In the genomic region with DNA sequence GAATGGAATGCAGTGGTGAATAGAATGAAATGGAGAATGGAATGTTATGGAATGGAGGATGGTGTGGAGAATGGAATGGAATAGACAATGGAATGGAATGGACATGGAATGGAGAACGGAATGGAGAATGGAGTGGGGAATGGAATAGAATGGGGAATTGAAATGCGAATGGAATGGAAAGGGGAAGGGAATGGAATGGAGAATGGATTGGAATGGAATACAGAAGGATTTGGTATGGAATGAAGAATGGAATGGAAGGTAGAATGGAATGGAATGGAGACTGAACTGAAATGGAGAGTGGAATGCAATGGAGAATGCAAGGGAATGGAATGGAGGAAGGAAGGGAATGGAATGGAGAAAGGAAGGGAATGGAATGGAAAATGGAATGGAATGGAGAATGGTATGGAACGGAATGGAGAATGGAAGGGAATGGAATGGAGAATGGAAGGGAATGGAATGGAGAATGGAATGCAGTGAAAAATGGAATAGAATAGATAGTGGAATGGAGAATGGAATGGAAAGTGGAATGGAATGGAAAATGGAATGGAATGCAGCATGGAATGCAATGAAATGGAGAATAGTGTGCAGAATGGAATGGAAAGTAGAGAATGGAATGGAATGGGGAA, we compare ENCODE assay signal across 24 cellular contexts.
A peak's percentile ranks its signal among the peaks of the same experiment; 100 is the strongest.
DNase-seq lines count a peak whose midpoint lies in the region; ATAC-seq and TF ChIP-seq lines count a peak whose summit lies in the region.
"Had no signal": no experiment of that assay in that cellular context is flagged by ENCODE, and none has a peak within 500 bp of the region (broad histone marks: within the 10 kb centered on the region; RNA-seq: fewer than 3 reads in every experiment).

No MANE protein-coding gene starts in this region.

- H3K36me3 ChIP-seq in GM23338 (ENCODE audit: insufficient read depth) (peaks cover 20% of the 10 kb centered on the region; the same call in 1 of the 2 replicates), HEK293 (ENCODE audit: control insufficient read depth in 2 of 2, insufficient read depth in 1 of 2, low read length in 2 of 2) (peaks cover 47 to 66% of the 10 kb centered on the region in 2 experiments), Karpas-422 (ENCODE audit: insufficient read depth, low read length) (peaks cover 30% of the 10 kb centered on the region; the same call in 1 of the 2 replicates), mesodermal cell (ENCODE audit: control insufficient read depth, insufficient read depth, low read length) (peaks cover 55% of the 10 kb centered on the region), gastrocnemius medialis (peaks cover 0 to 5% of the 10 kb centered on the region in 2 donors)

- H3K27ac ChIP-seq in GM23338 (ENCODE audit: low read depth) (peak overlapping the region; percentile 78), HEK293 (ENCODE audit: extremely low read depth, low read depth, low read length) (no peak overlapping the region), Karpas-422 (ENCODE audit: low read length) (no peak overlapping the region), mesodermal cell (ENCODE audit: low read depth, low read length, severe bottlenecking) (peak overlapping the region; percentile 20), gastrocnemius medialis (no peak overlapping the region)
- H3K27ac ChIP-seq: A549; BLaER1 treated with 17β-estradiol and CSF1 and Interleukin-3, amounts not matched to agents 10 nM and 100 nM had no signal

- no peaks in the 10 kb centered on the region for H3K9me3 Mint-ChIP-seq in GM23338
- H3K9me3 Mint-ChIP-seq: CD14-positive monocyte; CD4-positive, alpha-beta T cell; CD8-positive, alpha-beta memory T cell; HFFc6 had no signal

- H3K4me3 Mint-ChIP-seq in GM23338, result no peak overlapping the region
- H3K4me3 Mint-ChIP-seq: CD14-positive monocyte; CD4-positive, alpha-beta T cell; CD8-positive, alpha-beta memory T cell; HFFc6 had no signal

- no peaks in the 10 kb centered on the region for H3K27me3 Mint-ChIP-seq in GM23338 (ENCODE audit: insufficient read depth, low read depth, poor library complexity)
- H3K27me3 Mint-ChIP-seq: CD4-positive, alpha-beta T cell; CD8-positive, alpha-beta memory T cell had no signal

- intact Hi-C loops in gastrocnemius medialis (cut with DNase I; ENCODE audit: low total_unique reads), result no loop called here

- ATAC-seq in GM23338 (no peak), gastrocnemius medialis (no peak), HG02678 (IDR thresholded peaks at IDR 0.05; ENCODE audit: unreplicated experiment) (no peak)
- ATAC-seq: A549, HCT116 had no signal

- in situ Hi-C loops in gastrocnemius medialis (cut with MboI; ENCODE audit: low sequenced_read_pairs in 4 of 4), result no loop called here

- 89 to 94% methylated on average over 3 of the region's 3 CpGs for WGBS in mesodermal cell (ENCODE audit: insufficient coverage in 2 of 2), 2 experiments

- DNase-seq in GM23338 (ENCODE audit: low spot score) (no peak), Karpas-422 (peak; percentile 34), DMS153 treated with DMSO at 0.1 percent for 48 hours (lab: John Stamatoyannopoulos, UW; ENCODE audit: unreplicated experiment) (no peak), gastrocnemius medialis (no peak)
- DNase-seq: 8988T; ACHN; AML-193; BE2C; CD4-positive, alpha-beta T cell; CD8-positive, alpha-beta memory T cell; DMS 273 treated with DMSO at 0.1 percent for 48 hours; DMS53; DMS79 treated with DMSO at 0.1 percent for 48 hours; GF-D8; GOT3; H7; HFFc6 had no signal

- TF ChIP-seq CTCF in GM23338 (conservative IDR thresholded peaks at IDR 0.05; ENCODE audit: low read depth in 2 of 2) (no peak), HEK293 (tag by site-specific recombination; IDR thresholded peaks at IDR 0.05) (no peak), gastrocnemius medialis (IDR thresholded peaks at IDR 0.05 in 4 of 5, conservative IDR thresholded peaks at IDR 0.05 in 1 of 5) (no peak)

- peaks cover 1% of the 10 kb centered on the region; the same call in 2 of the 3 replicates for H3K36me3 Mint-ChIP-seq in GM23338 (ENCODE audit: low read depth)

- no peaks in the 10 kb centered on the region for H3F3A ChIP-seq in GM23338 (replicated peaks; ENCODE audit: low read depth)

- H3K27me3 ChIP-seq in GM23338 (ENCODE audit: insufficient read depth), result no peaks in the 10 kb centered on the region
- no peaks in the 10 kb centered on the region for H3K27me3 ChIP-seq in Karpas-422 (ENCODE audit: low read length)
- no peaks in the 10 kb centered on the region for H3K27me3 ChIP-seq in gastrocnemius medialis
- H3K27me3 ChIP-seq: BE2C; BLaER1 treated with 17β-estradiol and CSF1 and Interleukin-3, amounts not matched to agents 10 nM and 100 nM had no signal

- no peak overlapping the region for H3K4me2 ChIP-seq in GM23338
- H3K4me2 ChIP-seq in Karpas-422 (ENCODE audit: low read depth, low read length, poor library complexity, severe bottlenecking), result no peak overlapping the region
- H3K4me2 ChIP-seq: A549; BLaER1 treated with 17β-estradiol and CSF1 and Interleukin-3, amounts not matched to agents 10 nM and 100 nM had no signal

- TF ChIP-seq POLR2A in gastrocnemius medialis (IDR thresholded peaks at IDR 0.05), result no peak

- no peaks in the 10 kb centered on the region for H3K4me1 Mint-ChIP-seq in GM23338
- H3K4me1 Mint-ChIP-seq: CD14-positive monocyte; CD8-positive, alpha-beta memory T cell had no signal

- POLR2A ChIA-PET in HEK293 (lab: Yijun Ruan, JAX), result no interaction called here

- H2AFZ ChIP-seq in GM23338 (no peak overlapping the region), Karpas-422 (ENCODE audit: low read length) (no peak overlapping the region)

- no peaks in the 10 kb centered on the region for H3K9me2 ChIP-seq in GM23338 (ENCODE audit: insufficient read depth)
- H3K9me2 ChIP-seq in Karpas-422 (replicated peaks; ENCODE audit: insufficient read depth, low read length), result peaks cover 14% of the 10 kb centered on the region

- no peaks in the 10 kb centered on the region for H3K79me2 ChIP-seq in GM23338 (replicated peaks; ENCODE audit: insufficient read depth)
- H3K79me2 ChIP-seq in Karpas-422 (ENCODE audit: low read length), result no peaks in the 10 kb centered on the region

- H4K20me1 ChIP-seq in GM23338 (replicated peaks; ENCODE audit: insufficient read depth) (no peaks in the 10 kb centered on the region), Karpas-422 (ENCODE audit: insufficient read depth, low read depth, low read length) (no peaks in the 10 kb centered on the region)
- H4K20me1 ChIP-seq: BLaER1 treated with 17β-estradiol and CSF1 and Interleukin-3, amounts not matched to agents 10 nM and 100 nM had no signal

- H3K9me3 ChIP-seq in HEK293 (ENCODE audit: control insufficient read depth, insufficient read depth, low read depth, low read length), result no peaks in the 10 kb centered on the region
- peaks cover 41% of the 10 kb centered on the region for H3K9me3 ChIP-seq in Karpas-422 (ENCODE audit: low read length)
- H3K9me3 ChIP-seq in mesodermal cell (ENCODE audit: control insufficient read depth, low read length), result peaks cover 72% of the 10 kb centered on the region
- no peaks in the 10 kb centered on the region for H3K9me3 ChIP-seq in gastrocnemius medialis
- H3K9me3 ChIP-seq: BE2C had no signal

- H3K27ac Mint-ChIP-seq in GM23338, result no peak overlapping the region
- H3K27ac Mint-ChIP-seq: CD14-positive monocyte; CD4-positive, alpha-beta T cell; CD8-positive, alpha-beta memory T cell; HFFc6 had no signal

- H3K4me3 ChIP-seq in GM23338, result no peak overlapping the region
- H3K4me3 ChIP-seq in HEK293 (ENCODE audit: low read depth, low read length), result no peak overlapping the region
- H3K4me3 ChIP-seq in Karpas-422 (ENCODE audit: low read length), result no peak overlapping the region
- H3K4me3 ChIP-seq in mesodermal cell (ENCODE audit: extremely low read depth, insufficient read depth, low read length, poor library complexity, severe bottlenecking), result no peak overlapping the region
- H3K4me3 ChIP-seq in gastrocnemius medialis, result no peak overlapping the region
- H3K4me3 ChIP-seq: A549; BLaER1 treated with 17β-estradiol and CSF1 and Interleukin-3, amounts not matched to agents 10 nM and 100 nM had no signal

- CTCF ChIA-PET in HEK293 (lab: Yijun Ruan, JAX), result no interaction called here

- no peak overlapping the region for H3K9ac ChIP-seq in Karpas-422 (ENCODE audit: low read length)
- H3K9ac ChIP-seq: BLaER1 treated with 17β-estradiol and CSF1 and Interleukin-3, amounts not matched to agents 10 nM and 100 nM had no signal

- no peaks in the 10 kb centered on the region for H3K4me1 ChIP-seq in GM23338 (ENCODE audit: insufficient read depth)
- H3K4me1 ChIP-seq in HEK293 (ENCODE audit: control insufficient read depth, insufficient read depth, low read length), result no peaks in the 10 kb centered on the region
- no peaks in the 10 kb centered on the region for H3K4me1 ChIP-seq in Karpas-422 (ENCODE audit: low read length)
- no peaks in the 10 kb centered on the region for H3K4me1 ChIP-seq in mesodermal cell (ENCODE audit: control insufficient read depth, insufficient read depth, low read length, poor library complexity, severe bottlenecking)
- no peaks in the 10 kb centered on the region for H3K4me1 ChIP-seq in gastrocnemius medialis
- H3K4me1 ChIP-seq: A549; BE2C; BLaER1 treated with 17β-estradiol and CSF1 and Interleukin-3, amounts not matched to agents 10 nM and 100 nM had no signal

TF ChIP-seq in GM23338, 12 proteins besides CTCF, POLR2A, EP300 and RAD21 (continues in another document):
- TF ChIP-seq JUNB (IDR thresholded peaks at IDR 0.05; ENCODE audit: unreplicated experiment), result no peak

TF ChIP-seq in HEK293, 187 proteins besides CTCF, POLR2A, EP300 and RAD21:
- TF ChIP-seq ZNF530 (tag by site-specific recombination; IDR thresholded peaks at IDR 0.05; ENCODE audit: low read depth) (peak; percentile 88), SP2 (tag by site-specific recombination; IDR thresholded peaks at IDR 0.05) (no peak), ZNF529 (tag by site-specific recombination; IDR thresholded peaks at IDR 0.05; ENCODE audit: insufficient replicate concordance) (no peak), PRDM1 (tag by site-specific recombination; IDR thresholded peaks at IDR 0.05) (peak; percentile 98), ZNF600 (tag by site-specific recombination; IDR thresholded peaks at IDR 0.05) (peak; percentile 59), ZBTB8A (tag by site-specific recombination; IDR thresholded peaks at IDR 0.05) (no peak)
- TF ChIP-seq, protein P1, sequence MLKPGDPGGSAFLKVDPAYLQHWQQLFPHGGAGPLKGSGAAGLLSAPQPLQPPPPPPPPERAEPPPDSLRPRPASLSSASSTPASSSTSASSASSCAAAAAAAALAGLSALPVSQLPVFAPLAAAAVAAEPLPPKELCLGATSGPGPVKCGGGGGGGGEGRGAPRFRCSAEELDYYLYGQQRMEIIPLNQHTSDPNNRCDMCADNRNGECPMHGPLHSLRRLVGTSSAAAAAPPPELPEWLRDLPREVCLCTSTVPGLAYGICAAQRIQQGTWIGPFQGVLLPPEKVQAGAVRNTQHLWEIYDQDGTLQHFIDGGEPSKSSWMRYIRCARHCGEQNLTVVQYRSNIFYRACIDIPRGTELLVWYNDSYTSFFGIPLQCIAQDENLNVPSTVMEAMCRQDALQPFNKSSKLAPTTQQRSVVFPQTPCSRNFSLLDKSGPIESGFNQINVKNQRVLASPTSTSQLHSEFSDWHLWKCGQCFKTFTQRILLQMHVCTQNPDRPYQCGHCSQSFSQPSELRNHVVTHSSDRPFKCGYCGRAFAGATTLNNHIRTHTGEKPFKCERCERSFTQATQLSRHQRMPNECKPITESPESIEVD (tag by site-specific recombination; IDR thresholded peaks at IDR 0.05), result no peak

Comparison
In these comparisons a context has a peak if more than half of its experiments do, and no peak if none do; other contexts are left out.
1. H3K27ac ChIP-seq: peak in GM23338 (single experiment) and mesodermal cell (single experiment); none in HEK293 (single experiment), Karpas-422 (single experiment) and gastrocnemius medialis (0 of 4).